Comparison of ENCODE assay signal across 19 cellular contexts in the genomic region with DNA sequence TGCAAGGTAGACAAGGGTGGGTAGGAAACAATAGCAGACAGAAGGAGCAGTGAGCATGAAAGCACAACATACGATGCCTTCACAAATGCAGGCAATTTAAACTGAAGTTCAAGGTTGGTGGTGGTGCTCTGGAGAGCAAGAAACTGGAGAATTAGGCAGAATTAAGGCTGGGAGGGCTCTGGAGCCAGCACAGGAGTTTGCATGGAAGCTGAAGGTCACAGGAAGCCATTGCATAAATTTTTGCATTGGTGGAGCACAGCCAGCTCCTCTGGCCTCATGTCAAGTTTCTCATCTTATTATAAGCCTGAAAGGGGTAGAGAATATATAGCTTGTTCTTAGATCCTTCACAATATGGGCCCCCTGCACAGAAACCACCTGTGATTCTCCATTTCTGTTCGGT.
"Had no signal": no experiment of that assay in that cellular context is flagged by ENCODE, and none has a peak within 500 bp of the region (broad histone marks: within the 10 kb centered on the region; RNA-seq: fewer than 3 reads in every experiment).

No MANE protein-coding gene starts in this region.

- DNase-seq: MV-4-11, NCI-H1048, NCI-H1105, NCI-H1417, NCI-H1436 treated with DMSO at 0.1 percent for 48 hours, NCI-H1694, NCI-H187 treated with DMSO at 0.1 percent for 48 hours, NCI-H2029 treated with DMSO at 0.1 percent for 48 hours, NCI-H345, NCI-H446 treated with DMSO at 0.1 percent for 48 hours, NCI-H526, NCI-H748 treated with DMSO at 0.1 percent for 48 hours, Right ventricle myocardium superior, RPMI8226, SIG-M5 had no signal

- H3K4me3 ChIP-seq: K562, SJSA1 had no signal

- H3K27ac ChIP-seq: HL-60, KMS-11, SJSA1 had no signal

- H3K9me3 ChIP-seq: SJSA1 had no signal

- H3K27me3 ChIP-seq: SJSA1 had no signal

- H3K9ac ChIP-seq: KMS-11 had no signal
